In the genomic region with DNA sequence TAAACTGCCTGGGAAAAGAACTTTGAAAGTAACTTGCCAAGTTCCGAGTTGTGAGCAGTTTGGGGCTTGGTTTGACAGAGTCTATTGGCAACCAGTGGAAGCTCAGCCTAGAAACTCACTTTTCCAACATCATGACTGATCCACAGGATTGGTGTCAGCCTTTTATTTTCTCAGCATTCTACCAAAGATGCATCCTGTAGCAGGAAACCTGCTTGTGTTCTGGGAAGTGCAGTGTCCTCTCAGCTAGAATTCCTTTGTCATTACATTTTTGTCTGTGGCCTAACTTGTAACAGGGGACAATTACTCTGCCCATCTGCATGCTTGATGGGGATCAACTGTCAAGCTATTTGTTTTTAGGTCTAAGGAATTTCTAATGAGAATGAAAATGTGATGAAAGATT, we compare ENCODE assay signal across 21 cellular contexts.
DNase-seq lines count a peak whose midpoint lies in the region; FAIRE-seq and TF ChIP-seq lines count a peak whose summit lies in the region.
"Had no signal": no experiment of that assay in that cellular context is flagged by ENCODE, and none has a peak within 500 bp of the region (broad histone marks: within the 10 kb centered on the region; RNA-seq: fewer than 3 reads in every experiment).

No MANE protein-coding gene starts in this region.

- H3K27ac ChIP-seq in HUES6 (ENCODE audit: low read depth, low read length) (0 out of 2 replicates have a peak overlapping the region, but pooled peaks have one; percentile 7), H1 (ENCODE audit: low read depth, low read length) (no peak overlapping the region), mesenchymal stem cell (ENCODE audit: low read length, poor library complexity, severe bottlenecking) (no peak overlapping the region), transverse colon (no peak overlapping the region)
- H3K27ac ChIP-seq: HL-60, PC-9, SJSA1 had no signal

- no peaks in the 10 kb centered on the region for H3K23me2 ChIP-seq in H1 (ENCODE audit: low read depth, low read length)

- H3K4me2 ChIP-seq in H1 (ENCODE audit: insufficient read depth in 1 of 2, low read depth in 2 of 2, low read length in 2 of 2) (no peak overlapping the region), mesenchymal stem cell (ENCODE audit: low read length, poor library complexity, severe bottlenecking) (no peak overlapping the region)
- H3K4me2 ChIP-seq: PC-9 had no signal

- no peak for DNase-seq in H1 (ENCODE audit: low read depth in 1 of 2, low spot score in 2 of 2)
- no peak for DNase-seq in mesenchymal stem cell
- no peak for DNase-seq in progenitor cell of endocrine pancreas (ENCODE audit: low spot score, unreplicated experiment)
- DNase-seq in activated effector memory CD4-positive, alpha-beta T cell treated with Interleukin-2 at 50 U/mL for 16 hours, result no peak
- DNase-seq in BE2C, result no peak
- no peak for DNase-seq in Kasumi-1 (lab: John Stamatoyannopoulos, UW)
- no peak for DNase-seq in transverse colon
- DNase-seq: ACHN; AML-193; CD4-positive, CD25-positive, alpha-beta regulatory T cell; EL; HCEC 1CT; KG1; NCI-H1092 treated with DMSO at 0.1 percent for 48 hours; NCI-H2107; NCI-H2227 treated with DMSO at 0.1 percent for 48 hours; NCI-H524; PC-9 had no signal

- no peak for TF ChIP-seq EP300 in H1 (IDR thresholded peaks at IDR 0.05; ENCODE audit: borderline replicate concordance in 1 of 2, low read depth in 2 of 2, low read length in 2 of 2)
- no peak for TF ChIP-seq EP300 in transverse colon (IDR thresholded peaks at IDR 0.05; ENCODE audit: low read depth)

- peak overlapping the region; percentile 24 for H3K27ac Mint-ChIP-seq in progenitor cell of endocrine pancreas
- H3K27ac Mint-ChIP-seq: CD4-positive, CD25-positive, alpha-beta regulatory T cell had no signal

- no peak overlapping the region for H4K5ac ChIP-seq in H1 (ENCODE audit: insufficient read length, low read depth, low read length)

- H2AK5ac ChIP-seq in H1 (ENCODE audit: low read depth, low read length) (no peak overlapping the region), mesenchymal stem cell (ENCODE audit: low read length, severe bottlenecking) (peak overlapping the region; percentile 75)

- H3K9ac ChIP-seq in HUES6 (ENCODE audit: low read length), result no peak overlapping the region
- no peak overlapping the region for H3K9ac ChIP-seq in H1 (replicated peaks in 1 of 4; ENCODE audit: extremely low read depth in 1 of 4, low read depth in 3 of 4, low read length in 3 of 4)
- H3K9ac ChIP-seq in mesenchymal stem cell (ENCODE audit: low read length), result no peak overlapping the region

- peaks cover 6% of the 10 kb centered on the region for H3K36me3 Mint-ChIP-seq in progenitor cell of endocrine pancreas (ENCODE audit: insufficient read depth)
- H3K36me3 Mint-ChIP-seq: CD4-positive, CD25-positive, alpha-beta regulatory T cell had no signal

- H3K23ac ChIP-seq in H1 (ENCODE audit: insufficient read length) (no peak overlapping the region), mesenchymal stem cell (ENCODE audit: low read length in 2 of 2) (no peak overlapping the region)

- no peak for TF ChIP-seq POLR2A in H1 (IDR thresholded peaks at IDR 0.05; ENCODE audit: control extremely low read depth in 1 of 2, low read depth in 2 of 2, low read length in 2 of 2)
- TF ChIP-seq POLR2A in transverse colon (IDR thresholded peaks at IDR 0.05), result no peak

- TF ChIP-seq RAD21 in H1 (IDR thresholded peaks at IDR 0.05 in 1 of 2, conservative IDR thresholded peaks at IDR 0.05 in 1 of 2; ENCODE audit: low read depth in 2 of 2, low read length in 2 of 2), result no peak

- no peaks in the 10 kb centered on the region for H4K20me1 ChIP-seq in H1 (replicated peaks in 1 of 2; ENCODE audit: control insufficient read depth in 1 of 2, insufficient read depth in 2 of 2, low read length in 2 of 2)

- H2BK20ac ChIP-seq in H1 (ENCODE audit: low read length), result no peak overlapping the region

- H4K8ac ChIP-seq in H1 (ENCODE audit: extremely low read depth, insufficient read depth, low read length), result no peak overlapping the region
- H4K8ac ChIP-seq in mesenchymal stem cell (ENCODE audit: low read length), result no peak overlapping the region

- no peak overlapping the region for H3K4me3 ChIP-seq in HUES6 (ENCODE audit: low read depth, low read length)
- H3K4me3 ChIP-seq in H1 (ENCODE audit: extremely low read depth in 1 of 4, insufficient read depth in 2 of 4, low read depth in 3 of 4, low read length in 4 of 4), result no peak overlapping the region
- H3K4me3 ChIP-seq in mesenchymal stem cell (ENCODE audit: insufficient read depth in 1 of 2, low read depth in 1 of 2, low read length in 2 of 2), result no peak overlapping the region
- no peak overlapping the region for H3K4me3 ChIP-seq in BE2C (ENCODE audit: low read depth, low read length)
- no peak overlapping the region for H3K4me3 ChIP-seq in transverse colon
- H3K4me3 ChIP-seq: PC-9, SJSA1 had no signal

- H3K79me2 ChIP-seq in H1 (ENCODE audit: control insufficient read depth in 1 of 2, insufficient read depth in 2 of 2, low read length in 2 of 2), result no peaks in the 10 kb centered on the region

- TF ChIP-seq CTCF in H1 (IDR thresholded peaks at IDR 0.05; ENCODE audit: control extremely low read depth in 1 of 3, insufficient read depth in 1 of 3, low read depth in 1 of 3, low read length in 3 of 3), result no peak
- no peak for TF ChIP-seq CTCF in progenitor cell of endocrine pancreas (IDR thresholded peaks at IDR 0.05; ENCODE audit: unreplicated experiment)
- no peak for TF ChIP-seq CTCF in BE2C (IDR thresholded peaks at IDR 0.05; ENCODE audit: low read depth, low read length)
- TF ChIP-seq CTCF in transverse colon (IDR thresholded peaks at IDR 0.05), result no peak

- no peak overlapping the region for H3K4me3 Mint-ChIP-seq in progenitor cell of endocrine pancreas (ENCODE audit: low read depth)
- H3K4me3 Mint-ChIP-seq: CD4-positive, CD25-positive, alpha-beta regulatory T cell had no signal

- H2BK5ac ChIP-seq in H1 (ENCODE audit: low read depth, low read length) (no peak overlapping the region), mesenchymal stem cell (ENCODE audit: low read depth, low read length, poor library complexity, severe bottlenecking) (no peak overlapping the region)

- H3K4ac ChIP-seq in H1 (replicated peaks; ENCODE audit: insufficient read length, low read depth, low read length) (no peak overlapping the region), mesenchymal stem cell (ENCODE audit: low read depth in 1 of 2, low read length in 2 of 2) (no peak overlapping the region)

- H3K4me1 Mint-ChIP-seq in progenitor cell of endocrine pancreas (ENCODE audit: low read depth), result peaks cover 23% of the 10 kb centered on the region

- no peak overlapping the region for H3K56ac ChIP-seq in H1 (replicated peaks; ENCODE audit: insufficient read length, low read depth, low read length)

- no peak overlapping the region for H4K91ac ChIP-seq in H1 (replicated peaks; ENCODE audit: insufficient read length, low read length)
- no peak overlapping the region for H4K91ac ChIP-seq in mesenchymal stem cell (ENCODE audit: low read length)

- H3K36me3 ChIP-seq in HUES6 (ENCODE audit: control insufficient read depth, insufficient read depth, low read length) (no peaks in the 10 kb centered on the region), H1 (ENCODE audit: control insufficient read depth in 2 of 4, insufficient read depth in 4 of 4, low read length in 3 of 4) (no peaks in the 10 kb centered on the region), mesenchymal stem cell (ENCODE audit: control insufficient read depth in 1 of 2, insufficient read depth in 2 of 2, low read depth in 1 of 2, low read length in 2 of 2) (no peaks in the 10 kb centered on the region), BE2C (no peaks in the 10 kb centered on the region), transverse colon (no peaks in the 10 kb centered on the region)
- H3K36me3 ChIP-seq: SJSA1 had no signal

- H2AFZ ChIP-seq in H1 (ENCODE audit: low read length), result no peak overlapping the region
- no peak overlapping the region for H2AFZ ChIP-seq in mesenchymal stem cell (ENCODE audit: low read depth, low read length)
- H2AFZ ChIP-seq: PC-9 had no signal

- H2BK120ac ChIP-seq in H1 (replicated peaks; ENCODE audit: low read depth, low read length) (no peak overlapping the region), mesenchymal stem cell (ENCODE audit: low read depth, low read length) (no peak overlapping the region)

- H3K18ac ChIP-seq in H1 (ENCODE audit: extremely low read depth, low read length), result no peak overlapping the region
- no peak overlapping the region for H3K18ac ChIP-seq in mesenchymal stem cell (ENCODE audit: low read depth in 1 of 2, low read length in 2 of 2)

- H3K27me3 ChIP-seq in HUES6 (ENCODE audit: control insufficient read depth, insufficient read depth, low read length) (no peaks in the 10 kb centered on the region), H1 (replicated peaks in 1 of 4; ENCODE audit: control insufficient read depth in 3 of 4, extremely low read depth in 1 of 4, insufficient read depth in 3 of 4, low read length in 3 of 4) (no peaks in the 10 kb centered on the region), mesenchymal stem cell (ENCODE audit: control insufficient read depth in 1 of 2, insufficient read depth in 1 of 2, low read length in 2 of 2) (no peaks in the 10 kb centered on the region), BE2C (no peaks in the 10 kb centered on the region), transverse colon (no peaks in the 10 kb centered on the region)
- H3K27me3 ChIP-seq: SJSA1 had no signal

- CTCF ChIA-PET in H1 (lab: Charles Lee; ENCODE audit: partially characterized antibody), result interaction anchor here (0.9 to 1.5 kb wide), 5 partner anchors 20 to 78 kb away, joined by 3 to 6 read pairs (median 4); no protein-coding TSS in a partner anchor

- H2BK12ac ChIP-seq in H1 (ENCODE audit: low read depth, low read length), result no peak overlapping the region
- H2BK12ac ChIP-seq in mesenchymal stem cell (ENCODE audit: low read length in 2 of 2), result no peak overlapping the region

- no peak overlapping the region for H2BK15ac ChIP-seq in H1 (ENCODE audit: low read length)
- no peak overlapping the region for H2BK15ac ChIP-seq in mesenchymal stem cell (ENCODE audit: low read depth, poor library complexity, severe bottlenecking)

- in situ Hi-C loops in transverse colon (cut with MboI; ENCODE audit: low pct_ligation_motif_present in 1 of 4, low pct_unique_long_range_greater_than_20kb in 1 of 4, low sequenced_read_pairs in 3 of 4), result no loop called here

- H3K79me1 ChIP-seq in H1 (ENCODE audit: low read depth, low read length) (no peaks in the 10 kb centered on the region), mesenchymal stem cell (replicated peaks; ENCODE audit: low read length, poor library complexity, severe bottlenecking) (peaks cover 19% of the 10 kb centered on the region)

- H3K4me1 ChIP-seq in HUES6 (ENCODE audit: control insufficient read depth, insufficient read depth, low read length) (peaks cover 52% of the 10 kb centered on the region), H1 (replicated peaks in 1 of 4; ENCODE audit: control insufficient read depth in 3 of 4, insufficient read depth in 4 of 4, low read length in 3 of 4) (peaks cover 5 to 24% (median 16%) of the 10 kb centered on the region in 4 experiments; a peak in 5 of 7 replicates), mesenchymal stem cell (ENCODE audit: control insufficient read depth, insufficient read depth, low read depth, low read length) (peaks cover 13% of the 10 kb centered on the region), BE2C (no peaks in the 10 kb centered on the region), transverse colon (peaks cover 5 to 34% (median 11%) of the 10 kb centered on the region in 4 donors)

- no peaks in the 10 kb centered on the region for H3K9me3 ChIP-seq in HUES6 (ENCODE audit: control insufficient read depth, insufficient read depth, low read depth, low read length)
- H3K9me3 ChIP-seq in H1 (ENCODE audit: insufficient read depth in 2 of 2, low read depth in 1 of 2, low read length in 1 of 2), result no peaks in the 10 kb centered on the region
- no peaks in the 10 kb centered on the region for H3K9me3 ChIP-seq in mesenchymal stem cell (ENCODE audit: control insufficient read depth, low read length)
- H3K9me3 ChIP-seq in BE2C, result no peaks in the 10 kb centered on the region
- H3K9me3 ChIP-seq in transverse colon, result no peaks in the 10 kb centered on the region
- H3K9me3 ChIP-seq: SJSA1 had no signal

- WGBS in H1 (ENCODE audit: extremely low coverage in 1 of 2, insufficient coverage in 1 of 2, insufficient read length in 1 of 2, insufficient replicate concordance in 2 of 2, low coverage in 1 of 2, low lambda C conversion rate in 2 of 2, missing lambda C conversion rate in 1 of 2), 2 experiments, result 88% methylated on average over 1 of the region's 1 CpG; no CpG with 5 or more reads in 1 of the 2 experiments
- 100% methylated on average over 1 of the region's 1 CpG for WGBS in mesenchymal stem cell
- 71% methylated on average over 1 of the region's 1 CpG; no CpG with 5 or more reads in 1 of the 2 donors for whole genome bisulfite sequencing in transverse colon (ENCODE audit: low coverage in 1 of 2), 2 donors

- H3K9me3 Mint-ChIP-seq in progenitor cell of endocrine pancreas (ENCODE audit: low read depth), result no peaks in the 10 kb centered on the region

- peak; percentile 73 for FAIRE-seq in H1 (lab: Jason Lieb, UNC)

- no peak overlapping the region for H3K14ac ChIP-seq in H1 (ENCODE audit: insufficient read length)
- H3K14ac ChIP-seq in mesenchymal stem cell (ENCODE audit: low read length in 2 of 2), result no peak overlapping the region

- intact Hi-C loops in transverse colon (cut with DNase I; ENCODE audit: low total_unique reads), result no loop called here

- POLR2A ChIA-PET in H1 (lab: Charles Lee; ENCODE audit: partially characterized antibody), result interaction anchor here (0.9 kb wide), 2 partner anchors 11 to 49 kb away, joined by 3 read pairs; no protein-coding TSS in a partner anchor

- H3K27me3 Mint-ChIP-seq in progenitor cell of endocrine pancreas, result no peaks in the 10 kb centered on the region
- H3K27me3 Mint-ChIP-seq: CD4-positive, CD25-positive, alpha-beta regulatory T cell had no signal
